In the genomic region with DNA sequence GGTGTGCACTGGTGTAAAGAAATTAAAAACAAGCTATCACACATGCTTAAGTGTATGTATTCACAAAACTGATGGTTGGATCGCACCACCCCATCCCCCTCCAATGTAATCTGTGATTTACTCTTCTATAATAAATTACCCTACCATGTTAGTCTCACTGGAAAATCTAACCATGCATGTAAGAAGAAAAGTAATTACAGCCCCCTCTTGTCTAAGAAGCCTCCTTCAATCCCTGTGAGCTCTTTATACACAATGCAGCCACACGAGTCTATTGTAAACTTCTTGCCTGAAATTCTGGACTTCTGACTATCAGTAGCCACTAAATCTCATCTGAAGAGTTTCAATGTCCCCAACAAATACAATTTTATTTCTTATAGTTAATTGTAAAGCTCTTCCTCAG, we compare ENCODE assay signal across 19 cellular contexts.
DNase-seq lines count a peak whose midpoint lies in the region; ATAC-seq and TF ChIP-seq lines count a peak whose summit lies in the region.
"Had no signal": no experiment of that assay in that cellular context is flagged by ENCODE, and none has a peak within 500 bp of the region (broad histone marks: within the 10 kb centered on the region; RNA-seq: fewer than 3 reads in every experiment).

No MANE protein-coding gene starts in this region.

- no peaks in the 10 kb centered on the region for H3K27me3 Mint-ChIP-seq in activated T-cell treated with anti-CD3 and anti-CD28 coated beads, Interleukin-2, amount 50 U/mL, for 72 hours (ENCODE audit: low read depth)
- no peaks in the 10 kb centered on the region for H3K27me3 Mint-ChIP-seq in T-cell
- H3K27me3 Mint-ChIP-seq: CD4-positive, alpha-beta T cell had no signal

- no peak for TF ChIP-seq EP300 in neural cell (conservative IDR thresholded peaks at IDR 0.05; ENCODE audit: poor library complexity, severe bottlenecking)

- no peaks in the 10 kb centered on the region for H3K27me3 ChIP-seq in neural cell (ENCODE audit: insufficient read depth, low read depth, low read length)
- H3K27me3 ChIP-seq: BE2C had no signal

- no peaks in the 10 kb centered on the region for H3K9me2 ChIP-seq in neural cell (ENCODE audit: insufficient read depth, low read length)

- H3K79me2 ChIP-seq in neural cell (replicated peaks; ENCODE audit: insufficient read depth, low read length) = no peaks in the 10 kb centered on the region

- no peaks in the 10 kb centered on the region for H4K20me1 ChIP-seq in neural cell (ENCODE audit: insufficient read depth)

- peak overlapping the region; percentile 10 for H3K4me2 ChIP-seq in neural cell (ENCODE audit: low read length)

- POLR2A ChIA-PET in T-cell (lab: Charles Lee) = no interaction called here

- no peak for DNase-seq in activated T-cell treated with anti-CD3 and anti-CD28 coated beads, Interleukin-2, amount 50 U/mL, for 72 hours
- no peak for DNase-seq in activated T-cell treated with anti-CD3 and anti-CD28 coated beads, Interleukin-2, amount 50 U/mL, for 48 hours
- peak; percentile 35 for DNase-seq in NCI-H69 (lab: John Stamatoyannopoulos, UW)
- no peak for DNase-seq in activated CD8-positive, alpha-beta memory T cell treated with anti-CD3 and anti-CD28 coated beads, Interleukin-2, amount 50 U/mL, for 48 hours
- no peak for DNase-seq in C1 segment of cervical spinal cord (lab: John Stamatoyannopoulos, UW)
- no peak for DNase-seq in HPDE6-E6E7 (ENCODE audit: extremely low spot score)
- no peak for DNase-seq in T-cell
- DNase-seq: BE2C; Caco-2; CD4-positive, alpha-beta T cell; HFFc6; KG1; MV-4-11; NCI-H2081 treated with DMSO at 0.1 percent for 48 hours; NCI-H510A; RPMI8226 had no signal

- TF ChIP-seq CTCF in neural cell (IDR thresholded peaks at IDR 0.05; ENCODE audit: poor library complexity, severe bottlenecking) = no peak

- H3K27ac Mint-ChIP-seq in activated T-cell treated with anti-CD3 and anti-CD28 coated beads, Interleukin-2, amount 50 U/mL, for 72 hours = peak overlapping the region; percentile 88
- H3K27ac Mint-ChIP-seq in T-cell = no peak overlapping the region
- H3K27ac Mint-ChIP-seq: CD4-positive, alpha-beta T cell; HFFc6 had no signal

- H3K4me1 Mint-ChIP-seq in activated T-cell treated with anti-CD3 and anti-CD28 coated beads, Interleukin-2, amount 50 U/mL, for 72 hours (ENCODE audit: low read depth) = no peaks in the 10 kb centered on the region
- peaks cover 2 to 9% (median 5%) of the 10 kb centered on the region in 3 donors for H3K4me1 Mint-ChIP-seq in T-cell

- no peaks in the 10 kb centered on the region for H3K36me3 ChIP-seq in neural cell (ENCODE audit: insufficient read depth, low read length)
- H3K36me3 ChIP-seq: BE2C had no signal

- peaks cover 0 to 6% of the 10 kb centered on the region in 2 donors for H3K36me3 Mint-ChIP-seq in activated T-cell treated with anti-CD3 and anti-CD28 coated beads, Interleukin-2, amount 50 U/mL, for 72 hours (ENCODE audit: insufficient read depth in 2 of 2)
- peaks cover 42% of the 10 kb centered on the region for H3K36me3 Mint-ChIP-seq in T-cell

- no peak overlapping the region for H3K27ac ChIP-seq in neural cell (ENCODE audit: low read length)

- TF ChIP-seq RAD21 in neural cell (conservative IDR thresholded peaks at IDR 0.05) = no peak

- no peak overlapping the region for H2AFZ ChIP-seq in neural cell (ENCODE audit: low read depth, low read length)

- H3K9ac ChIP-seq in neural cell (ENCODE audit: low read length) = no peak overlapping the region

- CTCF ChIA-PET in T-cell (lab: Charles Lee) = interaction anchor here (0.5 to 1.1 kb wide), 2 partner anchors 199 to 589 kb away, joined by 3 read pairs; no protein-coding TSS in a partner anchor

- no peaks in the 10 kb centered on the region for H3F3A ChIP-seq in neural cell (ENCODE audit: insufficient read depth, low read length, poor library complexity, severe bottlenecking)

- no peak overlapping the region for H3K4me3 ChIP-seq in neural cell (ENCODE audit: low read length)
- H3K4me3 ChIP-seq: GM12878 had no signal

- H3K9me3 ChIP-seq in neural cell (ENCODE audit: low read length) = no peaks in the 10 kb centered on the region
- H3K9me3 ChIP-seq: BE2C, Caco-2 had no signal

- ATAC-seq in activated T-cell treated with anti-CD3 and anti-CD28 coated beads, Interleukin-2, amount 50 U/mL, for 72 hours (replicated peaks in 1 of 2) = no peak
- no peak for ATAC-seq in T-cell (replicated peaks in 1 of 4)
- ATAC-seq: HepG2 had no signal

- no peak overlapping the region for H3K4me3 Mint-ChIP-seq in activated T-cell treated with anti-CD3 and anti-CD28 coated beads, Interleukin-2, amount 50 U/mL, for 72 hours
- H3K4me3 Mint-ChIP-seq in T-cell = no peak overlapping the region
- H3K4me3 Mint-ChIP-seq: CD4-positive, alpha-beta T cell; HFFc6 had no signal

- H3K9me3 Mint-ChIP-seq in activated T-cell treated with anti-CD3 and anti-CD28 coated beads, Interleukin-2, amount 50 U/mL, for 72 hours = peaks cover 0 to 3% of the 10 kb centered on the region in 2 donors
- no peaks in the 10 kb centered on the region for H3K9me3 Mint-ChIP-seq in T-cell
- H3K9me3 Mint-ChIP-seq: CD4-positive, alpha-beta T cell; HFFc6 had no signal

TF ChIP-seq in neural cell, 6 proteins besides CTCF, POLR2A, EP300 and RAD21:
- TF ChIP-seq POLR2AphosphoS5 (IDR thresholded peaks at IDR 0.05) (no peak), REST (IDR thresholded peaks at IDR 0.05; ENCODE audit: borderline replicate concordance) (no peak), MXI1 (conservative IDR thresholded peaks at IDR 0.05; ENCODE audit: poor library complexity, severe bottlenecking) (no peak), TAF1 (IDR thresholded peaks at IDR 0.05; ENCODE audit: low read depth) (no peak), SMC3 (conservative IDR thresholded peaks at IDR 0.05; ENCODE audit: poor library complexity) (no peak), EZH2 (IDR thresholded peaks at IDR 0.05; ENCODE audit: borderline replicate concordance, insufficient read depth, low read length, poor library complexity, severe bottlenecking) (no peak)
